In genomic region chr6:35124356-35124755, GRCh38 we compare ENCODE assay signal across 30 cellular contexts. TPM values are rescaled to one million over a fixed set of nuclear protein-coding genes. Genes with fewer than 3 reads are reported as not detected.
"Had no signal": no experiment of that assay in that cellular context is flagged by ENCODE, and none has a peak within 500 bp of the region (broad histone marks: within the 10 kb centered on the region; RNA-seq: fewer than 3 reads in every experiment).

No MANE protein-coding gene starts in this region.

- H3K9me3 Mint-ChIP-seq: stimulated activated effector memory CD8-positive, alpha-beta T cell treated with anti-CD3 and anti-CD28 coated beads, Interleukin-12 subunit alpha, Interleukin-12 subunit beta, amount 100 ng/mL, for 72 hours; stimulated activated naive CD8-positive, alpha-beta T cell treated with anti-CD3 and anti-CD28 coated beads, Interleukin-15, Interleukin-2, amounts not matched to agents 100 ng/mL and 50 ng/mL, for 24 hours had no signal

- ATAC-seq: psoas muscle; right cardiac atrium; right lobe of liver; stimulated activated effector memory CD8-positive, alpha-beta T cell treated with anti-CD3 and anti-CD28 coated beads, Interleukin-12 subunit alpha, Interleukin-12 subunit beta, amount 100 ng/mL, for 72 hours; stimulated activated naive B cell treated with anti-CD40 and anti-IgM and Interleukin-4, amounts not matched to agents 10 μg/mL and 1 μg/mL and 100 μg/mL, for 72 hours had no signal

- H3K4me1 Mint-ChIP-seq: neural progenitor cell; stimulated activated effector memory CD8-positive, alpha-beta T cell treated with anti-CD3 and anti-CD28 coated beads, Interleukin-12 subunit alpha, Interleukin-12 subunit beta, amount 100 ng/mL, for 72 hours; stimulated activated naive B cell treated with anti-CD40 and anti-IgM and Interleukin-4, amounts not matched to agents 10 μg/mL and 1 μg/mL and 100 μg/mL, for 72 hours had no signal

- DNase-seq: occipital lobe; ovary; posterior cingulate gyrus; psoas muscle; right cardiac atrium; right lobe of liver; sigmoid colon; small intestine; stimulated activated CD4-positive, alpha-beta T cell treated with anti-CD3 and anti-CD28 coated beads, Interleukin-15, amount 100 ng/mL, for 24 hours; stimulated activated CD4-positive, alpha-beta T cell treated with anti-CD3 and anti-CD28 coated beads, Interleukin-2, amount 100 ng/mL, for 24 hours; stimulated activated CD4-positive, alpha-beta T cell treated with anti-CD3 and anti-CD28 coated beads, Interleukin-2, amount 100 ng/mL, for 48 hours; stimulated activated CD4-positive, alpha-beta T cell treated with anti-CD3 and anti-CD28 coated beads, Interleukin-4, amount 100 ng/mL, for 24 hours; stimulated activated naive B cell treated with anti-CD40 and anti-IgM and Interleukin-4, amounts not matched to agents 10 μg/mL and 1 μg/mL and 100 μg/mL, for 72 hours; stimulated activated naive CD4-positive, alpha-beta T cell treated with Interleukin-2 at 50 U/mL for 16 hours; stomach; thyroid gland; trophoblast cell; upper lobe of left lung had no signal

- H3K27ac Mint-ChIP-seq: nephron; neural progenitor cell; progenitor cell of endocrine pancreas; stimulated activated effector memory CD8-positive, alpha-beta T cell treated with anti-CD3 and anti-CD28 coated beads, Interleukin-12 subunit alpha, Interleukin-12 subunit beta, amount 100 ng/mL, for 72 hours; stimulated activated naive B cell treated with anti-CD40 and anti-IgM and Interleukin-4, amounts not matched to agents 10 μg/mL and 1 μg/mL and 100 μg/mL, for 72 hours; stimulated activated naive CD8-positive, alpha-beta T cell treated with anti-CD3 and anti-CD28 coated beads, Interleukin-15, Interleukin-2, amounts not matched to agents 100 ng/mL and 50 ng/mL, for 24 hours had no signal

- FAIRE-seq: small intestine, urothelium cell line had no signal

- H3K4me3 Mint-ChIP-seq: nephron; neural progenitor cell; stimulated activated effector memory CD8-positive, alpha-beta T cell treated with anti-CD3 and anti-CD28 coated beads, Interleukin-12 subunit alpha, Interleukin-12 subunit beta, amount 100 ng/mL, for 72 hours; stimulated activated naive B cell treated with anti-CD40 and anti-IgM and Interleukin-4, amounts not matched to agents 10 μg/mL and 1 μg/mL and 100 μg/mL, for 72 hours; stimulated activated naive CD8-positive, alpha-beta T cell treated with anti-CD3 and anti-CD28 coated beads, Interleukin-15, Interleukin-2, amounts not matched to agents 100 ng/mL and 50 ng/mL, for 24 hours had no signal

- H3K4me3 ChIP-seq: neural progenitor cell, ovary, psoas muscle, right lobe of liver, sigmoid colon, stomach, thoracic aorta, thyroid gland, tibial nerve, upper lobe of left lung, vagina had no signal

- H3K36me3 Mint-ChIP-seq: neural progenitor cell; stimulated activated effector memory CD8-positive, alpha-beta T cell treated with anti-CD3 and anti-CD28 coated beads, Interleukin-12 subunit alpha, Interleukin-12 subunit beta, amount 100 ng/mL, for 72 hours had no signal

RNA-seq across cellular contexts. Expression of gene TCP11, which starts 16.8 kb away (rescaled TPM):
- total RNA-seq: progenitor cell of endocrine pancreas, psoas muscle, right cardiac atrium, skeletal muscle tissue, subcutaneous adipose tissue, thoracic aorta, ureter, vagina had no signal
